8 cellular contexts compared by ENCODE assay signal in the genomic region with DNA sequence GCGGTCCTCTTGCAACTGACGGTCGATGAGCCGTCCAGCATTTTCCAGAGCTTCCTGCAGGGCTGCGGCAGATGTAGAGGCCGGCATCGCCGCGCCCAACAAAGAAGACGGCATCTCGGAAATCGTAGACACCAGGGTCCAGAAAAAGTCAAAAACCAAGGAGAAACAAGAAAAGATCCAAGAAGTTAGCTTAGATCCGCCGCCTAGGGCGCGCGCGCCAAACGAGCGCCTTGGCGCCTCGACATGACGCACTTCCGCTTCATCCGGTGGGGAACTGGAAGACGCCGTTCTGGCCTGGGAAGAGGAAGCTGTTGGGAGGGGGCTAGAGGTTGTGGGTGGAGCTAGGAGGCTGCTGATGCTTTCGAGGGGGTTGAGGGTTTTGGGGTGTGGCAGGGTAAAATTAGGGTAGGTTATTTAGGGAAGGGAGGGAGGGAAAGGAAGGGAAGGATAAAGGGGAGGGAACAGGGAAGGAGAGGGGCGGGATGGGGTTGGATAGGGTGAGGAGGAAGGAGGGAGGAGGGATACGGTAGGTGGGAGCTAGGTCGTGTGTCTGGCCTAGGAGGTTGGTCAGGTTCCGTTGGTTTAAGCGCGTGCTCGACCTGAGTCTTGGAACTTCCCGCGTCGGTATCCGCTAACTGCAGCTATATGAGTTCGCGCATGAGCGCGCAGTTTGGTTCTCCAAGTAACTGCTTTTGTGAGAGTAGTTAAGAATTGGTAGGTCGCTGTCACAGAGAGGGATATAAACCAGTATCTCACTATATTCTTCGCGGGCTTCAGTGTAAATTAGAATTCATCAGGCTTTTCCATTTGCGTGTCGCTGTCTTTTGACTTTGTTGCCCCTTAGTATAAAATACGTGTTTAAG. TPM values are rescaled to one million over a fixed set of nuclear protein-coding genes. Genes with fewer than 3 reads are reported as not detected.
DNase-seq lines count a peak whose midpoint lies in the region; ATAC-seq, FAIRE-seq and TF ChIP-seq lines count a peak whose summit lies in the region.

A gene (minus strand): TSS at position 243 of the 863 bp plus-strand sequence. CDS start 129 bp downstream, at position 114.

- peaks cover 9 to 24% of the 10 kb centered on the region in 2 donors for H3K4me1 ChIP-seq in adrenal gland (replicated peaks in 1 of 2)
- H3K4me1 ChIP-seq in heart right ventricle = peaks cover 12 to 33% (median 29%) of the 10 kb centered on the region in 9 donors
- peaks cover 22% of the 10 kb centered on the region for H3K4me1 ChIP-seq in upper lobe of right lung

- DNase-seq in GM12892 (ENCODE audit: insufficient read length) (peak; percentile 78), NCI-H146 (lab: John Stamatoyannopoulos, UW) (peak; percentile 95), T-helper 1 cell (peak; percentile 73 to 94 (median 82)), adrenal gland (peak; percentile 91 to 95 (median 93)), heart right ventricle (peak; percentile 87 to 95), posterior vena cava (ENCODE audit: low spot score) (peak; percentile 97), upper lobe of right lung (peak; percentile 95)

- TF ChIP-seq CTCF in adrenal gland (IDR thresholded peaks at IDR 0.05) (peak in 2 of 6 experiments; percentile 10 to 29), heart right ventricle (IDR thresholded peaks at IDR 0.05) (peak in 1 of 9 donors; percentile 1), upper lobe of right lung (IDR thresholded peaks at IDR 0.05) (no peak)

- H3K27me3 ChIP-seq in adrenal gland (no peaks in the 10 kb centered on the region), heart right ventricle (no peaks in the 10 kb centered on the region), upper lobe of right lung (no peaks in the 10 kb centered on the region)

- peak within 1 kb of the TSS; percentile 56 to 88 (median 67) for H3K4me3 ChIP-seq in adrenal gland
- H3K4me3 ChIP-seq in heart right ventricle = peak within 1 kb of the TSS; percentile 50 to 95 (median 78)
- H3K4me3 ChIP-seq in upper lobe of right lung = peak within 1 kb of the TSS; percentile 78

- 1% methylated on average over 45 to 49 of the region's 49 CpGs for WGBS in adrenal gland, 4 donors
- WGBS in heart right ventricle, 2 donors = 1 to 2% methylated on average over 49 of the region's 49 CpGs

- TF ChIP-seq POLR2A in GM12892 (IDR thresholded peaks at IDR 0.05; ENCODE audit: low read depth, low read length) (peak; percentile 89), adrenal gland (IDR thresholded peaks at IDR 0.05) (peak; percentile 40 to 51)

- H3K27ac ChIP-seq in adrenal gland = peak within 1 kb of the TSS; percentile 58 to 87 (median 79)
- H3K27ac ChIP-seq in heart right ventricle = peak within 1 kb of the TSS; percentile 51 to 90 (median 82)
- peak within 1 kb of the TSS; percentile 81 for H3K27ac ChIP-seq in upper lobe of right lung

- FAIRE-seq in GM12892 (lab: Jason Lieb, UNC) = peak; percentile 96

- H3K36me3 ChIP-seq in adrenal gland (replicated peaks in 1 of 2) (no peaks in the 10 kb centered on the region), heart right ventricle (peaks cover 0 to 7% (median 0%) of the 10 kb centered on the region in 9 donors), upper lobe of right lung (no peaks in the 10 kb centered on the region)

- intact Hi-C loops in adrenal gland (cut with DNase I) (no loop called here), heart right ventricle (cut with DNase I) (no loop called here), posterior vena cava (cut with DNase I) (no loop called here), upper lobe of right lung (cut with DNase I) (no loop called here)

- ATAC-seq in HG02852 (IDR thresholded peaks at IDR 0.05; ENCODE audit: unreplicated experiment) (peak; percentile 93), heart right ventricle (peak; percentile 98 to 99 (median 99)), upper lobe of right lung (peak; percentile 99)

- H3K9me3 ChIP-seq in adrenal gland (replicated peaks in 1 of 3) (no peaks in the 10 kb centered on the region), heart right ventricle (no peaks in the 10 kb centered on the region), upper lobe of right lung (no peaks in the 10 kb centered on the region)

RNA-seq across cellular contexts. Expression of the gene that starts here (rescaled TPM):
- polyA plus RNA-seq in GM12892 (2012; ENCODE audit: missing spikeins) = 21.0 TPM
- total RNA-seq in adrenal gland (10 to 100 TPM in 7 of 8 donors, 1 to 10 TPM in 1; 9.5 to 20.7 (median 19.6) TPM), heart right ventricle (10 to 100 TPM; 10.4 to 16.0 (median 13.9) TPM), posterior vena cava (10 to 100 TPM; 18.2 to 18.4 TPM), upper lobe of right lung (17.1 TPM)
- polyA plus RNA-seq in adrenal gland (10 to 100 TPM in 1 of 3 donors, 1 to 10 TPM in 2; 2.3 to 15.8 (median 2.8) TPM), heart right ventricle (1 to 10 TPM; 2.2 to 4.2 TPM)

Comparison
In these comparisons a context has a peak if more than half of its experiments do, and no peak if none do; other contexts are left out.
1. Peak in every context shown above with its lines: DNase-seq, ATAC-seq, H3K4me3 ChIP-seq and H3K27ac ChIP-seq.